Comparison of ENCODE assay signal across 8 cellular contexts in genomic region chr19:40091205-40092129, GRCh38. TPM values are rescaled to one million over a fixed set of nuclear protein-coding genes. Genes with fewer than 3 reads are reported as not detected.
DNase-seq lines count a peak whose midpoint lies in the region; ATAC-seq and TF ChIP-seq lines count a peak whose summit lies in the region.

No MANE protein-coding gene starts in this region.

- peak overlapping the region; percentile 80 for H3K4me3 ChIP-seq in GM12865 (ENCODE audit: low read depth, low read length)
- H3K4me3 ChIP-seq in SJCRH30, result peak overlapping the region; percentile 75
- H3K4me3 ChIP-seq in psoas muscle, result peak overlapping the region; percentile 92

- H3K27me3 ChIP-seq in SJCRH30, result no peaks in the 10 kb centered on the region
- peaks cover 0 to 3% (median 0%) of the 10 kb centered on the region in 3 donors for H3K27me3 ChIP-seq in psoas muscle (ENCODE audit: insufficient read depth in 3 of 3, low read length in 2 of 3)

- WGBS in psoas muscle, 3 donors, result 44 to 48% (median 47%) methylated on average over 10 of the region's 10 CpGs

- ATAC-seq in psoas muscle, result no peak
- no peak for ATAC-seq in GM21447 (IDR thresholded peaks at IDR 0.05; ENCODE audit: unreplicated experiment)

- peak overlapping the region; percentile 73 for H3K27ac ChIP-seq in SJCRH30
- H3K27ac ChIP-seq in psoas muscle, result peak overlapping the region; percentile 95

- H3K9me3 ChIP-seq in SJCRH30 (replicated peaks) (no peaks in the 10 kb centered on the region; the same call in 1 of the 2 replicates), psoas muscle (no peaks in the 10 kb centered on the region)

- intact Hi-C loops in psoas muscle (cut with DNase I), result no loop called here

- H3K4me1 ChIP-seq in SJCRH30 (no peaks in the 10 kb centered on the region), psoas muscle (peaks cover 8% of the 10 kb centered on the region)

- peaks cover 4% of the 10 kb centered on the region for H3K36me3 ChIP-seq in SJCRH30
- no peaks in the 10 kb centered on the region for H3K36me3 ChIP-seq in psoas muscle (ENCODE audit: insufficient read depth in 1 of 2, low read depth in 1 of 2)

- DNase-seq in GM12865 (ENCODE audit: low read depth), result no peak
- no peak for DNase-seq in SJCRH30
- DNase-seq in fibroblast of peridontal ligament (ENCODE audit: extremely low read depth), result peak; percentile 2
- no peak for DNase-seq in psoas muscle
- DNase-seq in activated CD4-positive, CD25-positive, alpha-beta regulatory T cell treated with anti-CD3 and anti-CD28 coated beads, Interleukin-2, amount 50 U/mL, for 72 hours, result no peak
- no peak for DNase-seq in hepatic stellate cell (ENCODE audit: low spot score)
- DNase-seq in NK-92 (lab: John Stamatoyannopoulos, UW; ENCODE audit: unreplicated experiment), result no peak

- TF ChIP-seq CTCF in GM12865 (IDR thresholded peaks at IDR 0.05; ENCODE audit: insufficient read depth, low read depth, low read length, missing control alignments) (no peak), psoas muscle (IDR thresholded peaks at IDR 0.05) (no peak)

RNA-seq across cellular contexts. Expression of gene ZNF780A, which starts 0.7 kb away (rescaled TPM):
- 26.8 and 28.0 TPM in 2 replicates for total RNA-seq in SJCRH30 (2014; rRNA removed; shearing (Covaris generic))
- 1 to 10 TPM; 4.3 to 9.7 (median 5.2) TPM for total RNA-seq in psoas muscle
- 10 to 100 TPM in 1 of 3 donors, 1 to 10 TPM in 2; 4.2 to 11.8 (median 6.0) TPM for polyA plus RNA-seq in psoas muscle

RNA-seq across cellular contexts. Expression of gene ZNF780B, which starts 35.4 kb away (rescaled TPM):
- total RNA-seq in SJCRH30 (2014; rRNA removed; shearing (Covaris generic)), result 23.5 and 27.4 TPM in 2 replicates
- 1 to 10 TPM; 4.3 to 8.8 (median 6.6) TPM for total RNA-seq in psoas muscle
- 1 to 10 TPM; 1.7 to 9.1 (median 2.3) TPM for polyA plus RNA-seq in psoas muscle
